18 cellular contexts compared by ENCODE assay signal in genomic region chr10:50279489-50279888, GRCh38. TPM values are rescaled to one million over a fixed set of nuclear protein-coding genes. Genes with fewer than 3 reads are reported as not detected.
A peak's percentile ranks its signal among the peaks of the same experiment; 100 is the strongest.
DNase-seq lines count a peak whose midpoint lies in the region; TF ChIP-seq lines count a peak whose summit lies in the region.
"Had no signal": no experiment of that assay in that cellular context is flagged by ENCODE, and none has a peak within 500 bp of the region (broad histone marks: within the 10 kb centered on the region; RNA-seq: fewer than 3 reads in every experiment).

No MANE protein-coding gene starts in this region.

- H3K36me3 ChIP-seq in adipocyte (ENCODE audit: control insufficient read depth, insufficient read depth, low read length, severe bottlenecking): no peaks in the 10 kb centered on the region
- no peaks in the 10 kb centered on the region for H3K36me3 ChIP-seq in suprapubic skin
- H3K36me3 ChIP-seq: MG63, prostate gland had no signal

- WGBS in suprapubic skin: 70% methylated on average over 5 of the region's 5 CpGs

- H3K9me3 ChIP-seq in adipocyte (ENCODE audit: control insufficient read depth, low read length) (no peaks in the 10 kb centered on the region), suprapubic skin (no peaks in the 10 kb centered on the region)
- H3K9me3 ChIP-seq: MG63, prostate gland had no signal

- H3K4me3 ChIP-seq in adipocyte (ENCODE audit: low read length) (no peak overlapping the region), suprapubic skin (no peak overlapping the region)
- H3K4me3 ChIP-seq: MG63, prostate gland had no signal

- H3K27me3 ChIP-seq in adipocyte (replicated peaks; ENCODE audit: control insufficient read depth, insufficient read depth, low read length): peaks cover 10% of the 10 kb centered on the region
- no peaks in the 10 kb centered on the region for H3K27me3 ChIP-seq in suprapubic skin
- H3K27me3 ChIP-seq: MG63 had no signal

- DNase-seq in A172 (ENCODE audit: low spot score): peak; percentile 37
- peak; percentile 11 for DNase-seq in HT-29 (ENCODE audit: low spot score)
- peak; percentile 2 for DNase-seq in adipocyte (ENCODE audit: low read depth)
- peak; percentile 11 for DNase-seq in iPS DF 4.7 (ENCODE audit: extremely low read depth, low spot score)
- no peak for DNase-seq in UCSD-AML1 (lab: John Stamatoyannopoulos, UW; ENCODE audit: unreplicated experiment)
- DNase-seq in activated CD4-positive, alpha-beta T cell treated with anti-CD3 and anti-CD28 coated beads for 4 hours: no peak
- no peak for DNase-seq in stimulated activated CD4-positive, alpha-beta T cell treated with anti-CD3 and anti-CD28 coated beads, Interleukin-2, amount 100 ng/mL, for 24 hours
- no peak for DNase-seq in suprapubic skin (ENCODE audit: low spot score in 2 of 2)
- DNase-seq: ACHN; activated CD4-positive, CD25-positive, alpha-beta regulatory T cell; amniotic stem cell; DND-41; MG63; NCI-H1694; NCI-H524; stimulated activated CD4-positive, alpha-beta T cell treated with anti-CD3 and anti-CD28 coated beads, Interleukin-12 subunit alpha, Interleukin-12 subunit beta, amount 100 ng/mL, for 4 hours; stimulated activated naive CD8-positive, alpha-beta T cell treated with anti-CD3 and anti-CD28 coated beads, Interleukin-15, Interleukin-2, amounts not matched to agents 100 U/mL and 50 U/mL, for 24 hours had no signal

- no peak for TF ChIP-seq CTCF in suprapubic skin (IDR thresholded peaks at IDR 0.05)

- H3K9ac ChIP-seq in adipocyte (ENCODE audit: low read length): no peak overlapping the region

- TF ChIP-seq EP300 in suprapubic skin (IDR thresholded peaks at IDR 0.05): no peak

- TF ChIP-seq POLR2A in suprapubic skin (IDR thresholded peaks at IDR 0.05): no peak

- no peak overlapping the region for H3K27ac ChIP-seq in suprapubic skin
- H3K27ac ChIP-seq: prostate gland had no signal

- H3K4me1 ChIP-seq in adipocyte (ENCODE audit: control insufficient read depth, insufficient read depth, low read length) (no peaks in the 10 kb centered on the region), suprapubic skin (no peaks in the 10 kb centered on the region)
- H3K4me1 ChIP-seq: prostate gland had no signal

RNA-seq across cellular contexts. Expression of gene ASAH2, which starts 28.2 kb away (rescaled TPM):
- 0.46 and 0.83 TPM in 2 replicates for total RNA-seq in A172 (2014; rRNA removed; shearing (Covaris generic))
- total RNA-seq in HT-29 (2014; rRNA removed; shearing (Covaris generic)): 0.41 and 4.6 TPM in 2 replicates
- 1 to 10 TPM; 2.4 to 6.1 (median 4.6) TPM for total RNA-seq in suprapubic skin

Comparison
In these comparisons a context has a peak if more than half of its experiments do, and no peak if none do; other contexts are left out.
1. DNase-seq: peak in A172 (single experiment), HT-29 (single experiment), adipocyte (single experiment) and iPS DF 4.7 (single experiment); none in UCSD-AML1 (single experiment), activated CD4-positive, alpha-beta T cell treated with anti-CD3 and anti-CD28 coated beads for 4 hours (0 of 2), stimulated activated CD4-positive, alpha-beta T cell treated with anti-CD3 and anti-CD28 coated beads, Interleukin-2, amount 100 ng/mL, for 24 hours (0 of 2) and suprapubic skin (0 of 2).